In the genomic region with DNA sequence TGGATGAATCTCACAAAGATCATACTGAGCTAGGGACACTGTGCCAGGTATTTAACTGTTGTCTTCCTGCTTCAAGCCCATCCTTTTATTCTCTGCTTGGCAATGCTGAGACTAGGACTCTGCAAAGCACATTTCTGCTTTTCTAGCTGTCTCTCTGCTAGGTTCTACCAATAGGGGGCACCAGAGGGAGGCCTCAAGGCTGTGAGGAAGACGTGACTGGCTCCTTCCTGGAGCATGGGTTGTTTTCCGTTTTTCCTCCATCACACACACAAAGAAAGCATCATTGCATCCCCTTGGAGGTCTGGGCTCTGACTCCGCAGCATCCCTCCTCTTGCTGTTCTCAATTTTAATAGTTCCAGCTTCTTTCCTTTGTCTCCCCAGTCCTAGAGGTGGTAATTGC, we compare ENCODE assay signal across 14 cellular contexts. TPM values are rescaled to one million over a fixed set of nuclear protein-coding genes. Genes with fewer than 3 reads are reported as not detected.
DNase-seq lines count a peak whose midpoint lies in the region; ATAC-seq and TF ChIP-seq lines count a peak whose summit lies in the region.
"Had no signal": no experiment of that assay in that cellular context is flagged by ENCODE, and none has a peak within 500 bp of the region (broad histone marks: within the 10 kb centered on the region; RNA-seq: fewer than 3 reads in every experiment).

No MANE protein-coding gene starts in this region.

- no peaks in the 10 kb centered on the region for H3K27me3 ChIP-seq in liver (ENCODE audit: control insufficient read depth in 4 of 4, insufficient read depth in 4 of 4, low read length in 3 of 4)

- H3K4me3 Mint-ChIP-seq in WTC11: no peak overlapping the region

- no peaks in the 10 kb centered on the region for H3K36me3 Mint-ChIP-seq in WTC11
- H3K36me3 Mint-ChIP-seq: activated naive CD4-positive, alpha-beta T cell treated with anti-CD3 and anti-CD28 coated beads, Interleukin-2, amount 50 U/mL, for 72 hours had no signal

- H3K27ac Mint-ChIP-seq in WTC11: no peak overlapping the region
- H3K27ac Mint-ChIP-seq: activated naive CD4-positive, alpha-beta T cell treated with anti-CD3 and anti-CD28 coated beads, Interleukin-2, amount 50 U/mL, for 72 hours had no signal

- H3K4me1 ChIP-seq in liver (ENCODE audit: control insufficient read depth in 4 of 4, insufficient read depth in 4 of 4, low read length in 3 of 4): peaks cover 0 to 3% (median under 1%) of the 10 kb centered on the region in 4 donors

- no peaks in the 10 kb centered on the region for H3K4me1 Mint-ChIP-seq in WTC11

- H3K9me3 Mint-ChIP-seq in WTC11: no peaks in the 10 kb centered on the region
- H3K9me3 Mint-ChIP-seq: activated naive CD4-positive, alpha-beta T cell treated with anti-CD3 and anti-CD28 coated beads, Interleukin-2, amount 50 U/mL, for 72 hours had no signal

- no peaks in the 10 kb centered on the region for H3K27me3 Mint-ChIP-seq in WTC11 (ENCODE audit: low read depth)

- H3K36me3 ChIP-seq in liver (ENCODE audit: control insufficient read depth in 4 of 4, insufficient read depth in 3 of 4, low read depth in 1 of 4, low read length in 3 of 4): no peaks in the 10 kb centered on the region

- 54% methylated on average over 3 of the region's 3 CpGs for WGBS in liver

- DNase-seq in DMS 273 (lab: John Stamatoyannopoulos, UW; ENCODE audit: unreplicated experiment) (peak; percentile 10), DMS 273 treated with DMSO at 0.1 percent for 48 hours (lab: John Stamatoyannopoulos, UW) (no peak), HFF-Myc (ENCODE audit: extremely low read depth, low read depth) (no peak), WTC11 (ENCODE audit: low spot score) (peak; percentile 48), NCI-H2227 treated with DMSO at 0.1 percent for 48 hours (lab: John Stamatoyannopoulos, UW) (no peak), NCI-H2081 treated with DMSO at 0.1 percent for 48 hours (lab: John Stamatoyannopoulos, UW) (no peak)
- DNase-seq: 8988T; activated CD4-positive, CD25-positive, alpha-beta regulatory T cell treated with anti-CD3 and anti-CD28 coated beads, Interleukin-2, amount 50 U/mL, for 72 hours; hippocampal formation; NCI-H2029; SHP77 treated with DMSO at 0.1 percent for 48 hours had no signal

- POLR2A ChIA-PET in WTC11 (lab: Charles Lee): no interaction called here

- TF ChIP-seq CTCF in HFF-Myc (IDR thresholded peaks at IDR 0.05; ENCODE audit: low read depth, low read length, missing control alignments) (peak; percentile 43), WTC11 (IDR thresholded peaks at IDR 0.05) (peak; percentile 56), liver (IDR thresholded peaks at IDR 0.05; ENCODE audit: low read depth, low read length, missing input control) (peak; percentile 9)

- H3K27ac ChIP-seq in liver (ENCODE audit: low read depth in 1 of 2, low read length in 2 of 2): no peak overlapping the region

- H3K9ac ChIP-seq in liver (ENCODE audit: low read depth in 1 of 2, low read length in 2 of 2): no peak overlapping the region

- peak in 1 of 2 donors; percentile 24 for TF ChIP-seq RAD21 in liver (IDR thresholded peaks at IDR 0.05)

- peak; percentile 53 for ATAC-seq in WTC11
- ATAC-seq in HG03108 (IDR thresholded peaks at IDR 0.05; ENCODE audit: unreplicated experiment): no peak
- ATAC-seq: activated naive CD4-positive, alpha-beta T cell treated with anti-CD3 and anti-CD28 coated beads, Interleukin-2, amount 50 U/mL, for 72 hours had no signal

- CTCF ChIA-PET in WTC11 (lab: Charles Lee): interaction anchor here (0.5 to 6.8 kb wide), 6 partner anchors 10 to 1337 kb away, joined by 3 to 47 read pairs (median 4); no protein-coding TSS in a partner anchor

- H3K4me3 ChIP-seq in HFF-Myc (replicated peaks; ENCODE audit: low read depth, low read length): no peak overlapping the region
- no peak overlapping the region for H3K4me3 ChIP-seq in liver (ENCODE audit: low read depth in 1 of 3, low read length in 3 of 3)

- no peaks in the 10 kb centered on the region for H3K9me3 ChIP-seq in liver (ENCODE audit: control insufficient read depth in 4 of 4, low read length in 3 of 4)

TF ChIP-seq in WTC11, 78 proteins besides CTCF, POLR2A, EP300 and RAD21:
- TF ChIP-seq PRDM15 (CRISPR knock-in tag; IDR thresholded peaks at IDR 0.05): peak; percentile 53; the same call in 1 of the 2 replicates
- TF ChIP-seq OVOL2 (CRISPR knock-in tag; IDR thresholded peaks at IDR 0.05; ENCODE audit: borderline replicate concordance): no peak

TF ChIP-seq in liver, 16 proteins besides CTCF, POLR2A, EP300 and RAD21:
- TF ChIP-seq HNF4G (IDR thresholded peaks at IDR 0.05) (no peak), SP1 (IDR thresholded peaks at IDR 0.05) (no peak), GABPA (IDR thresholded peaks at IDR 0.05 in 1 of 2, conservative IDR thresholded peaks at IDR 0.05 in 1 of 2) (no peak), NR2F2 (IDR thresholded peaks at IDR 0.05) (no peak), RXRA (IDR thresholded peaks at IDR 0.05) (no peak), YY1 (IDR thresholded peaks at IDR 0.05) (no peak), EGR1 (IDR thresholded peaks at IDR 0.05; ENCODE audit: low read depth in 2 of 2) (no peak)
- TF ChIP-seq, protein P1, sequence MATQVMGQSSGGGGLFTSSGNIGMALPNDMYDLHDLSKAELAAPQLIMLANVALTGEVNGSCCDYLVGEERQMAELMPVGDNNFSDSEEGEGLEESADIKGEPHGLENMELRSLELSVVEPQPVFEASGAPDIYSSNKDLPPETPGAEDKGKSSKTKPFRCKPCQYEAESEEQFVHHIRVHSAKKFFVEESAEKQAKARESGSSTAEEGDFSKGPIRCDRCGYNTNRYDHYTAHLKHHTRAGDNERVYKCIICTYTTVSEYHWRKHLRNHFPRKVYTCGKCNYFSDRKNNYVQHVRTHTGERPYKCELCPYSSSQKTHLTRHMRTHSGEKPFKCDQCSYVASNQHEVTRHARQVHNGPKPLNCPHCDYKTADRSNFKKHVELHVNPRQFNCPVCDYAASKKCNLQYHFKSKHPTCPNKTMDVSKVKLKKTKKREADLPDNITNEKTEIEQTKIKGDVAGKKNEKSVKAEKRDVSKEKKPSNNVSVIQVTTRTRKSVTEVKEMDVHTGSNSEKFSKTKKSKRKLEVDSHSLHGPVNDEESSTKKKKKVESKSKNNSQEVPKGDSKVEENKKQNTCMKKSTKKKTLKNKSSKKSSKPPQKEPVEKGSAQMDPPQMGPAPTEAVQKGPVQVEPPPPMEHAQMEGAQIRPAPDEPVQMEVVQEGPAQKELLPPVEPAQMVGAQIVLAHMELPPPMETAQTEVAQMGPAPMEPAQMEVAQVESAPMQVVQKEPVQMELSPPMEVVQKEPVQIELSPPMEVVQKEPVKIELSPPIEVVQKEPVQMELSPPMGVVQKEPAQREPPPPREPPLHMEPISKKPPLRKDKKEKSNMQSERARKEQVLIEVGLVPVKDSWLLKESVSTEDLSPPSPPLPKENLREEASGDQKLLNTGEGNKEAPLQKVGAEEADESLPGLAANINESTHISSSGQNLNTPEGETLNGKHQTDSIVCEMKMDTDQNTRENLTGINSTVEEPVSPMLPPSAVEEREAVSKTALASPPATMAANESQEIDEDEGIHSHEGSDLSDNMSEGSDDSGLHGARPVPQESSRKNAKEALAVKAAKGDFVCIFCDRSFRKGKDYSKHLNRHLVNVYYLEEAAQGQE (IDR thresholded peaks at IDR 0.05): no peak

RNA-seq across cellular contexts. Expression of gene DCTD, which starts 10.9 kb away (rescaled TPM):
- total RNA-seq in WTC11 (2021): 56.8 to 72.6 TPM (median 68.2 TPM) in 3 replicates
- 10 to 100 TPM; 39.6 to 52.9 TPM for total RNA-seq in liver
- polyA plus RNA-seq in liver: 10 to 100 TPM; 36.9 to 49.7 TPM

Comparison
In these comparisons a context has a peak if more than half of its experiments do, and no peak if none do; other contexts are left out.
1. DNase-seq: peak in DMS 273 (single experiment) and WTC11 (single experiment); none in DMS 273 treated with DMSO at 0.1 percent for 48 hours (single experiment), HFF-Myc (single experiment), NCI-H2227 treated with DMSO at 0.1 percent for 48 hours (single experiment) and NCI-H2081 treated with DMSO at 0.1 percent for 48 hours (single experiment).
2. Peak in every context shown above with its lines, with median percentiles within 50 percentile points of each other: CTCF ChIP-seq.